In the genomic region with DNA sequence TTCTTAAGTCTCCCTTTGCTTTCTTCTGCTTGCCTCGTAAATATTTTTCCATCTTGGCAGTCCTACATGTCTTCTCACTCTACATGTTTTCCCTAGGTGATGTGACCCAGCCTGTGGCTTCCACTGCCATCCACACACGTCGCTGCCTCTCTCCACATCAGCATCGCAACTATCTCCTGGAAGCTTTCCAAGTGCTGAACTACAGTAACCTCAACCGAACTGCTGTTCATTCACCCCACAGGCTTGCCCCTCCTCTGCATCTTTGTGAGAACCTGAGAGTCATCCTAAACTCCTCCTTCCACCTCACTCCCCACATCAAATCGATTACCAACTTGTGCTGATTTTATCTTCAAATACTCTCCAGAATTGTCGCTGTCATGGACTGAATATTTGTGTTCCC, we compare ENCODE assay signal across 8 cellular contexts. TPM values are rescaled to one million over a fixed set of nuclear protein-coding genes. Genes with fewer than 3 reads are reported as not detected.
DNase-seq lines count a peak whose midpoint lies in the region; ATAC-seq and TF ChIP-seq lines count a peak whose summit lies in the region.

No MANE protein-coding gene starts in this region.

- DNase-seq in HT-29 (ENCODE audit: low spot score) (peak; percentile 90), T-helper 1 cell (peak; percentile 15 to 46 (median 37)), astrocyte of the hippocampus (ENCODE audit: low read depth, low spot score) (peak; percentile 62), retina (peak; percentile 8), coronary artery (ENCODE audit: low spot score) (no peak), D341Med (ENCODE audit: low spot score) (no peak)

- no peak for TF ChIP-seq CTCF in coronary artery (IDR thresholded peaks at IDR 0.05)

- ATAC-seq in GM18520 (IDR thresholded peaks at IDR 0.05; ENCODE audit: unreplicated experiment) (no peak), GM21529 (IDR thresholded peaks at IDR 0.05; ENCODE audit: unreplicated experiment) (no peak)

- H3K4me3 ChIP-seq in coronary artery: no peak overlapping the region

- H3K27ac ChIP-seq in coronary artery: no peak overlapping the region

RNA-seq across cellular contexts. Expression of a gene that starts 41.2 kb away (rescaled TPM):
- total RNA-seq in HT-29 (2014; rRNA removed; shearing (Covaris generic)): 14.6 and 16.1 TPM in 2 replicates

Comparison
In these comparisons a context has a peak if more than half of its experiments do, and no peak if none do; other contexts are left out.
1. DNase-seq: peak in HT-29 (single experiment), T-helper 1 cell (5 of 5), astrocyte of the hippocampus (single experiment) and retina (single experiment); none in coronary artery (single experiment) and D341Med (single experiment).